Comparison of ENCODE assay signal across 8 cellular contexts in genomic region chr10:93376372-93377296, GRCh38.
A peak's percentile ranks its signal among the peaks of the same experiment; 100 is the strongest.
DNase-seq lines count a peak whose midpoint lies in the region; ATAC-seq, FAIRE-seq and TF ChIP-seq lines count a peak whose summit lies in the region.

No MANE protein-coding gene starts in this region.

- FAIRE-seq in RCC 7860 (lab: Jason Lieb, UNC), result peak; percentile 67

- peak overlapping the region; percentile 44 for H3K27ac Mint-ChIP-seq in progenitor cell of endocrine pancreas

- CTCF ChIA-PET in AG04449 (lab: Yijun Ruan, JAX), result interaction anchor here (0.6 to 14.2 kb wide), 40 partner anchors 9 to 361 kb away, joined by 3 to 434 read pairs (median 6); partner anchors contain the start of genes CEP55 and MYOF

- H3K4me3 Mint-ChIP-seq in progenitor cell of endocrine pancreas (ENCODE audit: low read depth), result no peak overlapping the region

- no peaks in the 10 kb centered on the region for H3K27me3 Mint-ChIP-seq in progenitor cell of endocrine pancreas

- TF ChIP-seq RAD21 in Ishikawa (IDR thresholded peaks at IDR 0.05; ENCODE audit: low read depth), result peak; percentile 100

- DNase-seq in AG04449 (ENCODE audit: low read depth, low spot score) (peak; percentile 67), GM12865 (ENCODE audit: low read depth) (peak; percentile 79), RCC 7860 (ENCODE audit: low spot score) (peak; percentile 70), ascending aorta (ENCODE audit: low spot score in 2 of 2) (peak in 1 of 2 donors; percentile 82), left ventricle myocardium superior (peak; percentile 32), progenitor cell of endocrine pancreas (ENCODE audit: low spot score, unreplicated experiment) (peak; percentile 45)

- no peaks in the 10 kb centered on the region for H3K9me3 Mint-ChIP-seq in progenitor cell of endocrine pancreas (ENCODE audit: low read depth)

- ATAC-seq in left ventricle myocardium superior (peak; percentile 95), GM18867 (IDR thresholded peaks at IDR 0.05; ENCODE audit: unreplicated experiment) (no peak)

- H3K27ac ChIP-seq in ascending aorta, result peak overlapping the region; percentile 78 to 92

- TF ChIP-seq CTCF in AG04449 (IDR thresholded peaks at IDR 0.05; ENCODE audit: insufficient read depth, low read length, missing control alignments) (peak; percentile 71), GM12865 (IDR thresholded peaks at IDR 0.05; ENCODE audit: insufficient read depth, low read depth, low read length, missing control alignments) (peak; percentile 89), ascending aorta (IDR thresholded peaks at IDR 0.05) (peak; percentile 91 to 96 (median 96)), progenitor cell of endocrine pancreas (IDR thresholded peaks at IDR 0.05; ENCODE audit: unreplicated experiment) (peak; percentile 94)

- peaks cover 33 to 49% of the 10 kb centered on the region in 2 donors for H3K36me3 ChIP-seq in ascending aorta

- TF ChIP-seq EP300 in Ishikawa (IDR thresholded peaks at IDR 0.05; ENCODE audit: borderline replicate concordance), result no peak; the same call in 1 of the 2 replicates

- H3K9me3 ChIP-seq in ascending aorta, result no peaks in the 10 kb centered on the region

- no peaks in the 10 kb centered on the region for H3K27me3 ChIP-seq in ascending aorta

- H3K4me1 Mint-ChIP-seq in progenitor cell of endocrine pancreas (ENCODE audit: low read depth), result peaks cover 4% of the 10 kb centered on the region

- peaks cover 10% of the 10 kb centered on the region for H3K36me3 Mint-ChIP-seq in progenitor cell of endocrine pancreas (ENCODE audit: insufficient read depth)

- H3K4me3 ChIP-seq in AG04449 (ENCODE audit: low read depth, low read length) (no peak overlapping the region; the same call in 1 of the 2 replicates), GM12865 (ENCODE audit: low read depth, low read length) (no peak overlapping the region), ascending aorta (peak overlapping the region in 1 of 2 donors; percentile 39)

- intact Hi-C loops in ascending aorta (cut with DNase I) (loop anchor here (1.0 to 2.0 kb wide), 5 partner anchors 44 to 134 kb away; partner anchors contain the start of genes CEP55 and MYOF), left ventricle myocardium superior (cut with micrococcal nuclease) (loop anchor here (1.0 kb wide), 1 partner anchor 106 kb away; the partner anchor contains the start of gene MYOF)

- peaks cover 4 to 26% of the 10 kb centered on the region in 2 donors for H3K4me1 ChIP-seq in ascending aorta

- POLR2A ChIA-PET in AG04449 (lab: Yijun Ruan, JAX), result interaction anchor here (0.9 to 3.1 kb wide), 7 partner anchors 61 to 106 kb away, joined by 3 to 39 read pairs (median 4); partner anchors contain the start of gene MYOF

TF ChIP-seq in Ishikawa, 13 proteins besides CTCF, POLR2A, EP300 and RAD21:
- TF ChIP-seq MAX (IDR thresholded peaks at IDR 0.05) (peak; percentile 19; the same call in 1 of the 2 replicates), TCF12 (IDR thresholded peaks at IDR 0.05; ENCODE audit: low read depth) (no peak)
